In genomic region chr4:95027906-95028618, GRCh38 we compare ENCODE assay signal across 13 cellular contexts.
"Had no signal": no experiment of that assay in that cellular context is flagged by ENCODE, and none has a peak within 500 bp of the region (broad histone marks: within the 10 kb centered on the region; RNA-seq: fewer than 3 reads in every experiment).

No MANE protein-coding gene starts in this region.

- H3K36me3 ChIP-seq: brain microvascular endothelial cell, left ventricle myocardium inferior, tibial artery, uterus had no signal

- H3K27ac ChIP-seq: brain microvascular endothelial cell, left ventricle myocardium inferior, tibial artery, uterus had no signal

- ATAC-seq: stimulated activated effector memory CD8-positive, alpha-beta T cell treated with anti-CD3 and anti-CD28 coated beads, Interleukin-12 subunit alpha, Interleukin-12 subunit beta, amount 100 ng/mL, for 72 hours had no signal

- H3K4me1 ChIP-seq: left ventricle myocardium inferior, tibial artery, uterus had no signal

- DNase-seq: activated CD4-positive, alpha-beta memory T cell treated with anti-CD3 and anti-CD28 coated beads for 36 hours; activated gamma-delta T cell; activated T-cell treated with anti-CD3 and anti-CD28 coated beads, Interleukin-2, amount 50 U/mL, for 48 hours; amygdala; brain microvascular endothelial cell; dermis blood vessel endothelial cell; glutamatergic neuron; left ventricle myocardium inferior; nephron progenitor cell; T1000; tibial artery; uterus had no signal

- H3K27me3 ChIP-seq: brain microvascular endothelial cell, tibial artery, uterus had no signal

- H3K9me3 ChIP-seq: uterus had no signal

- H3K4me3 ChIP-seq: left ventricle myocardium inferior, tibial artery, uterus had no signal
